Comparison of ENCODE assay signal across 8 cellular contexts in the genomic region with DNA sequence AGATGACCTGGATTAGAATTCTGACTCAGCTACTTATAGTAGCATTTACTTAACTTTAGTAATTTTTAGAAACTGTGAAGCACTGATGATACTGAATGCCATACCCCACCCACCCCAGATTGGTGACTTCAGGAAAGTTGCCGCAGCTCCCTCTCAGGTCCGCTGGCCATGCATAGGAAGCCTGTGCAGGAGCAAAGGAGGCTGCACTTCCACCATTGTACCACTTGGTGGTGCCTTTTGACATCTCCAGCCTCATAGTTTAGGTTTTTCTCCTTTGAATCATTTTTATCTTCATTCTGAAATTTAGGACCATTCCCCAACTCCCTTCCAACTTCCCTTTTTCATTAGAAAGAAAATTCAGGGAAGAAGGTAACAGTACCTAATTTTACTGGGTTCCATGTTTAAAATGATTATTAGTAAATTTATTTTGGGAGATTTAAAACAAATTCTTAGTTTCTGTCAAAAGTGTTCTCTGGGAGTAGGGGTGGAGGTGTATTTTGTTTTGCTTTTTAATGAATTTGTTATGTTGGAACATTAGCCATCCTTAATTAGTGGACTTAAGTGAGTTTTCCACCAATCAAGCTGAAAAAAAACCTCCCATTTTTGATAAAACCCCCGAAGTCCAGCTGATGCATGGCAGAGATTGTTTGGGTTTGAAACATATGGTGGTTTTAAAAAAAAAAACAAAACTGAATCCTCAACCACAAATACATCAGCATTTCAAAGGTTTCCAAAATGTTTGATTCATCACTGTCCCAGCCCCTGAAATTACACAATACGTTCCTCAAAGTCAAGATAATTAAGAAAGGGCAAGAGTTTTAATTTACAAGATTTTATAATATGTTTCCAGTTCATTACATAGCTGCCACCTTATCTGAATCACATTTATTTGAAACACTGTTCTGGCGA.
DNase-seq lines count a peak whose midpoint lies in the region; ATAC-seq and TF ChIP-seq lines count a peak whose summit lies in the region.

No MANE protein-coding gene starts in this region.

- TF ChIP-seq CTCF in Calu3 (IDR thresholded peaks at IDR 0.05; ENCODE audit: unreplicated experiment) (peak; percentile 90), OCI-LY3 (IDR thresholded peaks at IDR 0.05; ENCODE audit: low read depth, low read length) (peak; percentile 87), progenitor cell of endocrine pancreas (IDR thresholded peaks at IDR 0.05; ENCODE audit: unreplicated experiment) (peak; percentile 87)

- no peak overlapping the region for H3K27ac Mint-ChIP-seq in Calu3 (ENCODE audit: unreplicated experiment)
- H3K27ac Mint-ChIP-seq in activated T-helper 1 cell treated with anti-CD3 and anti-CD28 coated beads, Interleukin-12 subunit alpha, Interleukin-12 subunit beta, Interleukin-2, Interleukin-4 antibody, amounts not matched to agents 30 ng/mL and 10 ng/mL and 1 ng/mL, durations not matched to agents 14 hours and 24 hours and 36 hours, result no peak overlapping the region
- no peak overlapping the region for H3K27ac Mint-ChIP-seq in progenitor cell of endocrine pancreas

- H3K9me3 Mint-ChIP-seq in Calu3 (ENCODE audit: low read depth, unreplicated experiment), result no peaks in the 10 kb centered on the region
- H3K9me3 Mint-ChIP-seq in activated T-helper 1 cell treated with anti-CD3 and anti-CD28 coated beads, Interleukin-12 subunit alpha, Interleukin-12 subunit beta, Interleukin-2, Interleukin-4 antibody, amounts not matched to agents 30 ng/mL and 10 ng/mL and 1 ng/mL, durations not matched to agents 14 hours and 24 hours and 36 hours, result no peaks in the 10 kb centered on the region
- H3K9me3 Mint-ChIP-seq in progenitor cell of endocrine pancreas (ENCODE audit: low read depth), result no peaks in the 10 kb centered on the region

- no peaks in the 10 kb centered on the region for H3K9me3 ChIP-seq in OCI-LY3 (ENCODE audit: insufficient read depth, low read length)

- no peaks in the 10 kb centered on the region for H3K4me1 ChIP-seq in OCI-LY3 (ENCODE audit: low read length)

- BruUV-seq in Calu3 (replicated peaks; lab: Mats Ljungman, UMichigan), result no TSS peak

- H2AFZ ChIP-seq in OCI-LY3 (ENCODE audit: low read depth, low read length), result no peak overlapping the region

- H3K27ac ChIP-seq in OCI-LY3 (ENCODE audit: low read length), result no peak overlapping the region

- H3K36me3 Mint-ChIP-seq in Calu3 (ENCODE audit: insufficient read depth, unreplicated experiment), result no peaks in the 10 kb centered on the region
- no peaks in the 10 kb centered on the region for H3K36me3 Mint-ChIP-seq in activated T-helper 1 cell treated with anti-CD3 and anti-CD28 coated beads, Interleukin-12 subunit alpha, Interleukin-12 subunit beta, Interleukin-2, Interleukin-4 antibody, amounts not matched to agents 30 ng/mL and 10 ng/mL and 1 ng/mL, durations not matched to agents 14 hours and 24 hours and 36 hours (ENCODE audit: low read depth)
- peaks cover 2% of the 10 kb centered on the region for H3K36me3 Mint-ChIP-seq in progenitor cell of endocrine pancreas (ENCODE audit: insufficient read depth)

- intact Hi-C loops in Calu3 (cut with micrococcal nuclease; ENCODE audit: unreplicated experiment), result loop anchor here (1.0 kb wide), 1 partner anchor 172 kb away; no protein-coding TSS in a partner anchor
- intact Hi-C loops in activated T-helper 1 cell treated with anti-CD3 and anti-CD28 coated beads, Interleukin-12 subunit alpha, Interleukin-12 subunit beta, Interleukin-2, Interleukin-4 antibody, amounts not matched to agents 30 ng/mL and 10 ng/mL and 1 ng/mL, durations not matched to agents 14 hours and 24 hours and 36 hours (cut with micrococcal nuclease), result loop anchor here (1.0 to 5.0 kb wide), 2 partner anchors 504 to 940 kb away; no protein-coding TSS in a partner anchor

- H3K36me3 ChIP-seq in OCI-LY3 (replicated peaks; ENCODE audit: low read depth, low read length), result peaks cover 42% of the 10 kb centered on the region

- H3K4me3 Mint-ChIP-seq in Calu3 (ENCODE audit: low read depth, unreplicated experiment) (no peak overlapping the region), progenitor cell of endocrine pancreas (ENCODE audit: low read depth) (no peak overlapping the region)
- H3K4me3 Mint-ChIP-seq in activated T-helper 1 cell treated with anti-CD3 and anti-CD28 coated beads, Interleukin-12 subunit alpha, Interleukin-12 subunit beta, Interleukin-2, Interleukin-4 antibody, amounts not matched to agents 30 ng/mL and 10 ng/mL and 1 ng/mL, durations not matched to agents 14 hours and 24 hours and 36 hours, result no peak overlapping the region

- H3K4me1 Mint-ChIP-seq in Calu3 (ENCODE audit: low read depth, unreplicated experiment) (no peaks in the 10 kb centered on the region), progenitor cell of endocrine pancreas (ENCODE audit: low read depth) (peaks cover 9% of the 10 kb centered on the region)
- H3K4me1 Mint-ChIP-seq in activated T-helper 1 cell treated with anti-CD3 and anti-CD28 coated beads, Interleukin-12 subunit alpha, Interleukin-12 subunit beta, Interleukin-2, Interleukin-4 antibody, amounts not matched to agents 30 ng/mL and 10 ng/mL and 1 ng/mL, durations not matched to agents 14 hours and 24 hours and 36 hours (ENCODE audit: low read depth), result no peaks in the 10 kb centered on the region

- peaks cover 12% of the 10 kb centered on the region; the same call in 1 of the 2 replicates for H4K20me1 ChIP-seq in OCI-LY3 (ENCODE audit: insufficient read depth, low read length)

- H3K4me3 ChIP-seq in OCI-LY3 (ENCODE audit: low read length), result no peak overlapping the region

- no peak overlapping the region for H3K9ac ChIP-seq in OCI-LY3 (ENCODE audit: low read length)

- ATAC-seq in GM19397 (IDR thresholded peaks at IDR 0.05; ENCODE audit: unreplicated experiment), result peak; percentile 77
- peak; percentile 81 for ATAC-seq in HG03469 (IDR thresholded peaks at IDR 0.05; ENCODE audit: unreplicated experiment)

- DNase-seq in Calu3 (peak; percentile 73), germinal center (ENCODE audit: low spot score) (peak; percentile 36), progenitor cell of endocrine pancreas (ENCODE audit: low spot score, unreplicated experiment) (peak; percentile 28), NCI-H1436 treated with DMSO at 0.1 percent for 48 hours (lab: John Stamatoyannopoulos, UW) (no peak)
- peak; percentile 9 for DNase-seq in activated T-helper 1 cell treated with anti-CD3 and anti-CD28 coated beads, Interleukin-12 subunit alpha, Interleukin-12 subunit beta, Interleukin-2, Interleukin-4 antibody, amounts not matched to agents 30 ng/mL and 10 ng/mL and 1 ng/mL, durations not matched to agents 14 hours and 24 hours and 36 hours (ENCODE audit: low spot score)

- no peaks in the 10 kb centered on the region for H3K27me3 ChIP-seq in OCI-LY3 (ENCODE audit: low read depth, low read length)

- H3K27me3 Mint-ChIP-seq in Calu3 (ENCODE audit: unreplicated experiment) (no peaks in the 10 kb centered on the region), progenitor cell of endocrine pancreas (no peaks in the 10 kb centered on the region)
- peaks cover 2% of the 10 kb centered on the region for H3K27me3 Mint-ChIP-seq in activated T-helper 1 cell treated with anti-CD3 and anti-CD28 coated beads, Interleukin-12 subunit alpha, Interleukin-12 subunit beta, Interleukin-2, Interleukin-4 antibody, amounts not matched to agents 30 ng/mL and 10 ng/mL and 1 ng/mL, durations not matched to agents 14 hours and 24 hours and 36 hours (ENCODE audit: insufficient read depth)

- H3K79me2 ChIP-seq in OCI-LY3 (ENCODE audit: low read length), result no peaks in the 10 kb centered on the region

- CTCF ChIA-PET in Calu3 (lab: Charles Lee), result interaction anchor here (0.7 to 1.0 kb wide), 5 partner anchors 11 to 503 kb away, joined by 3 to 8 read pairs (median 3); no protein-coding TSS in a partner anchor

- H3K4me2 ChIP-seq in OCI-LY3 (ENCODE audit: low read length), result no peak overlapping the region
